ENCODE assay signal across 21 cellular contexts in the genomic region with DNA sequence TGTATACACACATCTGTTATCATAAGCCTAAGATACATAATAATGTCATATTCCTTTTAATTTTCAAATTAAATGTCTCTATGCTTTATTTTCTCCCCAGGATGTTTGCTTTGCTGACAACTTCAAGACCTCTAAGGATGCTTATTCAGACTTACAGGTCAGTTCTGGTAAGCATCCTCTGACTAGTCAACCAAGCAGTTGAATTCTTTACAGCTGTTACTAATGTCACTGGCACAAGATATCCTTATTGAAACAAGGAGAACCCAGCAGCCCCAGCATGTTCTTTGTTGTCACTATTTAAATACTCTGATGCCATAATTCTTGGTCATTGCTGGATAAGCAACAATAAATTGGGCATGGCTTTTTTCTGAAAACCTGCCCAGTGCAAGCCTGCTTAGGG.
DNase-seq lines count a peak whose midpoint lies in the region; ATAC-seq and TF ChIP-seq lines count a peak whose summit lies in the region.
"Had no signal": no experiment of that assay in that cellular context is flagged by ENCODE, and none has a peak within 500 bp of the region (broad histone marks: within the 10 kb centered on the region; RNA-seq: fewer than 3 reads in every experiment).

No MANE protein-coding gene starts in this region.

- no peaks in the 10 kb centered on the region for H3K36me3 ChIP-seq in uterus
- H3K36me3 ChIP-seq: SJSA1 had no signal

- no peaks in the 10 kb centered on the region for H3K4me1 ChIP-seq in uterus
- H3K4me1 ChIP-seq in foreskin keratinocyte, result no peaks in the 10 kb centered on the region

- DNase-seq in LHCN-M2 (ENCODE audit: low read depth) (peak; percentile 69), astrocyte of the spinal cord (ENCODE audit: low read depth, low spot score) (peak; percentile 35), foreskin fibroblast (peak; percentile 52 to 67), skeletal muscle cell (ENCODE audit: low read depth) (peak; percentile 15), uterus (no peak), Ammon's horn (ENCODE audit: low spot score) (no peak), foreskin keratinocyte (no peak), superior temporal gyrus (ENCODE audit: extremely low spot score) (no peak)
- DNase-seq: C1 segment of cervical spinal cord; CD8-positive, alpha-beta T cell; DND-41; KG1; NCI-H1105; NCI-H146; NCI-H2029; NCI-H226; NCI-H524 treated with DMSO at 0.1 percent for 48 hours; OCI-M1 had no signal

- no peak for TF ChIP-seq CTCF in astrocyte of the spinal cord (IDR thresholded peaks at IDR 0.05; ENCODE audit: low read depth, low read length)
- no peak for TF ChIP-seq CTCF in foreskin fibroblast (IDR thresholded peaks at IDR 0.05; ENCODE audit: low read depth, low read length)
- TF ChIP-seq CTCF in uterus (IDR thresholded peaks at IDR 0.05), result no peak
- no peak for TF ChIP-seq CTCF in foreskin keratinocyte (conservative IDR thresholded peaks at IDR 0.05)

- H3K27ac ChIP-seq in uterus (no peak overlapping the region), foreskin keratinocyte (no peak overlapping the region)
- H3K27ac ChIP-seq: SJSA1 had no signal

- in situ Hi-C loops in astrocyte of the spinal cord (cut with HindIII; ENCODE audit: low sequenced_read_pairs), result no loop called here

- H3K9me3 ChIP-seq in uterus, result no peaks in the 10 kb centered on the region
- H3K9me3 ChIP-seq: SJSA1 had no signal

- intact Hi-C loops in uterus (cut with DNase I; ENCODE audit: low total_unique reads), result no loop called here

- no peak for TF ChIP-seq POLR2A in uterus (IDR thresholded peaks at IDR 0.05)

- no peak for ATAC-seq in foreskin keratinocyte
- ATAC-seq: CD8-positive, alpha-beta T cell; HCT116; Right ventricle myocardium inferior had no signal

- H3K27me3 ChIP-seq in uterus (no peaks in the 10 kb centered on the region), foreskin keratinocyte (no peaks in the 10 kb centered on the region)
- H3K27me3 ChIP-seq: SJSA1 had no signal

- no peak overlapping the region for H3K4me3 ChIP-seq in astrocyte of the spinal cord (ENCODE audit: low read depth, low read length)
- no peak overlapping the region for H3K4me3 ChIP-seq in foreskin fibroblast (ENCODE audit: low read depth in 1 of 2, low read length in 2 of 2)
- H3K4me3 ChIP-seq in skeletal muscle cell (ENCODE audit: low read depth, low read length), result no peak overlapping the region
- H3K4me3 ChIP-seq in uterus, result no peak overlapping the region
- H3K4me3 ChIP-seq: SJSA1 had no signal

Comparison
In these comparisons a context has a peak if more than half of its experiments do, and no peak if none do; other contexts are left out.
1. DNase-seq: peak in LHCN-M2 (single experiment), astrocyte of the spinal cord (single experiment), foreskin fibroblast (2 of 2) and skeletal muscle cell (single experiment); none in uterus (0 of 2), Ammon's horn (single experiment), foreskin keratinocyte (0 of 2) and superior temporal gyrus (single experiment).